In the genomic region with DNA sequence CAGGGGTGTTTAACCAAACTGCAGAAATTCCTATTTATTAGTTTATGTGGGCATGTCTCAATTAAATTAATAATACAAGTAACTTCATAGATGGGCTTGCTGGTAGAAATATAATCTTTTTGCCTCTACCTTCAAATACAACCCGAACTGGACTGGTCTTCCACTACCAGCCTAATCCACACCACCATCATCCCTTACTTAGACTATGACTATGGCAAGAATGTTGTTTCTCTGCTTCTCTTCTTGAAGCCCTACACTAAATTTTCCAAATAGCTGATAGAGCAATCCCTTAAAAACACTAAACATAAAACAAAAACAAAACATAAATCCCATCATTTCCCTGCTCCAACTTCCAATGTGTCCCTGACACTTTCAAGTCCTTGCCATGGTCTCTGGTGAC, we compare ENCODE assay signal across 17 cellular contexts. TPM values are rescaled to one million over a fixed set of nuclear protein-coding genes. Genes with fewer than 3 reads are reported as not detected.
A peak's percentile ranks its signal among the peaks of the same experiment; 100 is the strongest.
DNase-seq lines count a peak whose midpoint lies in the region; ATAC-seq and TF ChIP-seq lines count a peak whose summit lies in the region.
"Had no signal": no experiment of that assay in that cellular context is flagged by ENCODE, and none has a peak within 500 bp of the region (broad histone marks: within the 10 kb centered on the region; RNA-seq: fewer than 3 reads in every experiment).

No MANE protein-coding gene starts in this region.

- ATAC-seq in activated T-cell treated with anti-CD3 and anti-CD28 coated beads, Interleukin-2, amount 50 U/mL, for 72 hours (replicated peaks in 1 of 2), result no peak
- no peak for ATAC-seq in effector memory CD8-positive, alpha-beta T cell (replicated peaks)
- ATAC-seq: Right ventricle myocardium inferior had no signal

- CTCF ChIA-PET in Calu3 (lab: Charles Lee), result no interaction called here

- DNase-seq in activated T-cell treated with anti-CD3 and anti-CD28 coated beads, Interleukin-2, amount 50 U/mL, for 72 hours, result no peak
- DNase-seq in activated T-cell treated with anti-CD3 and anti-CD28 coated beads, Interleukin-2, amount 50 U/mL, for 1 hour, result no peak
- DNase-seq in Calu3 (no peak), progenitor cell of endocrine pancreas (ENCODE audit: low spot score, unreplicated experiment) (no peak), HK-2 (ENCODE audit: unreplicated experiment) (no peak), hepatic stellate cell (ENCODE audit: low spot score) (no peak)
- no peak for DNase-seq in effector memory CD8-positive, alpha-beta T cell
- DNase-seq: GF-D8, GOT3, MG63, NCI-H1092, NCI-H1694, NCI-H2107, NCI-H2227 treated with DMSO at 0.1 percent for 48 hours, NCI-H524, Peyer's patch had no signal

- H3K27ac Mint-ChIP-seq in activated T-cell treated with anti-CD3 and anti-CD28 coated beads, Interleukin-2, amount 50 U/mL, for 72 hours, result peak overlapping the region; percentile 1
- H3K27ac Mint-ChIP-seq in Calu3 (ENCODE audit: unreplicated experiment), result peak overlapping the region; percentile 9
- H3K27ac Mint-ChIP-seq in effector memory CD8-positive, alpha-beta T cell, result peak overlapping the region; percentile 1 to 29
- peak overlapping the region; percentile 18 for H3K27ac Mint-ChIP-seq in progenitor cell of endocrine pancreas

- H3K4me1 Mint-ChIP-seq in activated T-cell treated with anti-CD3 and anti-CD28 coated beads, Interleukin-2, amount 50 U/mL, for 72 hours (ENCODE audit: low read depth), result no peaks in the 10 kb centered on the region
- H3K4me1 Mint-ChIP-seq in Calu3 (ENCODE audit: low read depth, unreplicated experiment) (no peaks in the 10 kb centered on the region), progenitor cell of endocrine pancreas (ENCODE audit: low read depth) (no peaks in the 10 kb centered on the region)
- H3K4me1 Mint-ChIP-seq in effector memory CD8-positive, alpha-beta T cell (ENCODE audit: low read depth in 2 of 2), result peaks cover 7 to 12% of the 10 kb centered on the region in 2 donors

- H3K9me3 Mint-ChIP-seq in activated T-cell treated with anti-CD3 and anti-CD28 coated beads, Interleukin-2, amount 50 U/mL, for 72 hours, result no peaks in the 10 kb centered on the region
- H3K9me3 Mint-ChIP-seq in Calu3 (ENCODE audit: low read depth, unreplicated experiment) (no peaks in the 10 kb centered on the region), progenitor cell of endocrine pancreas (ENCODE audit: low read depth) (no peaks in the 10 kb centered on the region)
- H3K9me3 Mint-ChIP-seq in effector memory CD8-positive, alpha-beta T cell, result no peaks in the 10 kb centered on the region

- BruUV-seq in Calu3 (replicated peaks; lab: Mats Ljungman, UMichigan), result no TSS peak

- intact Hi-C loops in Calu3 (cut with micrococcal nuclease; ENCODE audit: unreplicated experiment), result no loop called here

- no peak overlapping the region for H3K4me3 Mint-ChIP-seq in activated T-cell treated with anti-CD3 and anti-CD28 coated beads, Interleukin-2, amount 50 U/mL, for 72 hours
- no peak overlapping the region for H3K4me3 Mint-ChIP-seq in Calu3 (ENCODE audit: low read depth, unreplicated experiment)
- no peak overlapping the region for H3K4me3 Mint-ChIP-seq in effector memory CD8-positive, alpha-beta T cell
- no peak overlapping the region for H3K4me3 Mint-ChIP-seq in progenitor cell of endocrine pancreas (ENCODE audit: low read depth)

- peaks cover 6 to 26% of the 10 kb centered on the region in 2 donors for H3K36me3 Mint-ChIP-seq in activated T-cell treated with anti-CD3 and anti-CD28 coated beads, Interleukin-2, amount 50 U/mL, for 72 hours (ENCODE audit: insufficient read depth in 2 of 2)
- peaks cover 15% of the 10 kb centered on the region for H3K36me3 Mint-ChIP-seq in Calu3 (ENCODE audit: insufficient read depth, unreplicated experiment)
- H3K36me3 Mint-ChIP-seq in effector memory CD8-positive, alpha-beta T cell (ENCODE audit: insufficient read depth), result peaks cover 61% of the 10 kb centered on the region
- H3K36me3 Mint-ChIP-seq in progenitor cell of endocrine pancreas (ENCODE audit: insufficient read depth), result peaks cover 29% of the 10 kb centered on the region

- no peaks in the 10 kb centered on the region for H3K27me3 Mint-ChIP-seq in activated T-cell treated with anti-CD3 and anti-CD28 coated beads, Interleukin-2, amount 50 U/mL, for 72 hours (ENCODE audit: low read depth)
- H3K27me3 Mint-ChIP-seq in Calu3 (ENCODE audit: unreplicated experiment), result no peaks in the 10 kb centered on the region
- no peaks in the 10 kb centered on the region for H3K27me3 Mint-ChIP-seq in effector memory CD8-positive, alpha-beta T cell
- H3K27me3 Mint-ChIP-seq in progenitor cell of endocrine pancreas, result no peaks in the 10 kb centered on the region

- TF ChIP-seq CTCF in Calu3 (IDR thresholded peaks at IDR 0.05; ENCODE audit: unreplicated experiment) (no peak), progenitor cell of endocrine pancreas (IDR thresholded peaks at IDR 0.05; ENCODE audit: unreplicated experiment) (no peak)

RNA-seq across cellular contexts. Expression of gene ULK2, which starts 47.8 kb away (rescaled TPM):
- total RNA-seq in activated T-cell treated with anti-CD3 and anti-CD28 coated beads, Interleukin-2, amount 50 U/mL, for 72 hours, result 10 to 100 TPM; 13.9 to 14.5 TPM
- total RNA-seq in Calu3 (2022), result 4.3 and 4.7 TPM in 2 replicates
- total RNA-seq in progenitor cell of endocrine pancreas, result 29.0 and 31.3 TPM in 2 replicates
